ENCODE assay signal across 12 cellular contexts in the genomic region with DNA sequence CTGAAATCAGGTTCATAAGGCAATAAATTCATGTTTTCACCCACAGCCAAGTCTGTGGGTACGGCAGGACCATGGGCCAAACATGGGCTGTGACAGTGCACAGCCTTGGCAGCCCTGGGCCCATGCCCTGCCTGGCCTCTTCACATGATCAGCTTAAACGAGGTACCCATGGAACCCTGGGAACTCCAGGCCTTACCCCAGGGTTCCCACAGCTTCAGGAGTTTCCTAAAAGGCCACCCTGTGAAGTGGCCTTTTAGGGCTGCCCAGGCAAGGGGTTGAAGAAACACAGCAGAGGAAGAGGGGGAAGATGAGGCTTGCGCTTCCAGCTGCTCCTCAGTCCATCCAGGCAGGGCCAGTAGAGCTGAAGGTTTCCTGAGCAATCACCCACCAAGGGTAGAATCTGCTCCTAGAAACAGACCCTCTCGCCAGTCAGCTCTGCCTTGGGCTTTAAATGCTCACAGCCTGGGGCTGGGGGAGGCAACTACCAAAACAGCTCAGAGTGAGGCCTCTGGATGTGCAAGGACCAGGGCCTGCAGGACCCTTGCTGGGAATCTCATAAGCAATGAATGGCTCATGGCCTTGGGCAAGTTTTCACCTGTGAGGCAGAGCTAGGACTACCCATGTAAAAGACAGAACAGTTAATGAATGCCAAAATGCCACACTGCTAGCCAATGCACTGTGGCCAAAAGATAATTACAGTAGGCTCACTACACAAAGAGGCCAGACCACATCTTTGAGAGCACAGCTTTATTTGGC.
DNase-seq lines count a peak whose midpoint lies in the region; ATAC-seq and TF ChIP-seq lines count a peak whose summit lies in the region.
"Had no signal": no experiment of that assay in that cellular context is flagged by ENCODE, and none has a peak within 500 bp of the region (broad histone marks: within the 10 kb centered on the region; RNA-seq: fewer than 3 reads in every experiment).

No MANE protein-coding gene starts in this region.

- H3K79me2 ChIP-seq in Loucy (ENCODE audit: insufficient read depth, low read length) = no peaks in the 10 kb centered on the region

- peak overlapping the region in 4 of 5 experiments; percentile 24 to 71 (median 54) for H3K4me3 Mint-ChIP-seq in brain
- H3K4me3 Mint-ChIP-seq in CD4-positive, alpha-beta T cell = no peak overlapping the region

- no peak overlapping the region for H2AFZ ChIP-seq in Loucy (ENCODE audit: low read length)

- no peaks in the 10 kb centered on the region for H3K9me2 ChIP-seq in Loucy (replicated peaks; ENCODE audit: low read depth, low read length)

- no peaks in the 10 kb centered on the region for H3K36me3 ChIP-seq in Loucy (ENCODE audit: insufficient read depth, low read length)
- H3K36me3 ChIP-seq in stomach smooth muscle (ENCODE audit: control insufficient read depth in 2 of 2, insufficient read depth in 2 of 2, low read length in 2 of 2) = no peaks in the 10 kb centered on the region
- H3K36me3 ChIP-seq: brain microvascular endothelial cell had no signal

- ATAC-seq in left lobe of liver = no peak
- no peak for ATAC-seq in GM18505 (IDR thresholded peaks at IDR 0.05; ENCODE audit: unreplicated experiment)
- no peak for ATAC-seq in CD4-positive, alpha-beta T cell (ENCODE audit: poor library complexity)

- intact Hi-C loops in CD4-positive, alpha-beta T cell (cut with DNase I, micrococcal nuclease) = no loop called here

- POLR2A ChIA-PET in CD4-positive, alpha-beta T cell (lab: Charles Lee) = no interaction called here

- no peaks in the 10 kb centered on the region for H4K20me1 ChIP-seq in Loucy (ENCODE audit: insufficient read depth, low read length, poor library complexity, severe bottlenecking)

- no peaks in the 10 kb centered on the region for H3K36me3 Mint-ChIP-seq in brain
- no peaks in the 10 kb centered on the region for H3K36me3 Mint-ChIP-seq in CD4-positive, alpha-beta T cell (ENCODE audit: low read depth)

- H3F3A ChIP-seq in Loucy (ENCODE audit: low read depth) = no peaks in the 10 kb centered on the region

- H3K4me3 ChIP-seq in Loucy (ENCODE audit: low read length, poor library complexity, severe bottlenecking) = no peak overlapping the region
- H3K4me3 ChIP-seq in stomach smooth muscle (ENCODE audit: low read length in 2 of 2) = no peak overlapping the region

- peak overlapping the region; percentile 96 to 100 (median 99) for H3K27ac Mint-ChIP-seq in brain
- H3K27ac Mint-ChIP-seq in CD4-positive, alpha-beta T cell = no peak overlapping the region

- H3K27me3 ChIP-seq in Loucy (ENCODE audit: insufficient read depth, low read length, poor library complexity, severe bottlenecking) = no peaks in the 10 kb centered on the region
- no peaks in the 10 kb centered on the region for H3K27me3 ChIP-seq in stomach smooth muscle (ENCODE audit: control insufficient read depth in 1 of 2, insufficient read depth in 2 of 2, low read length in 2 of 2)
- no peaks in the 10 kb centered on the region for H3K27me3 ChIP-seq in CD4-positive, alpha-beta T cell (ENCODE audit: control insufficient read depth, insufficient read depth, low read length)
- H3K27me3 ChIP-seq: brain microvascular endothelial cell had no signal

- H3K27me3 Mint-ChIP-seq in brain = no peaks in the 10 kb centered on the region
- H3K27me3 Mint-ChIP-seq in CD4-positive, alpha-beta T cell = no peaks in the 10 kb centered on the region

- H3K9ac ChIP-seq in Loucy (ENCODE audit: low read depth, low read length, poor library complexity, severe bottlenecking) = peak overlapping the region; percentile 55
- no peak overlapping the region for H3K9ac ChIP-seq in stomach smooth muscle (ENCODE audit: low read length in 2 of 2)

- H3K9me3 ChIP-seq in Loucy (ENCODE audit: insufficient read depth, low read depth, low read length) (no peaks in the 10 kb centered on the region), stomach smooth muscle (ENCODE audit: control insufficient read depth in 2 of 2, low read length in 2 of 2) (no peaks in the 10 kb centered on the region)
- H3K9me3 ChIP-seq in CD4-positive, alpha-beta T cell (ENCODE audit: control insufficient read depth, low read length) = no peaks in the 10 kb centered on the region

- H3K4me2 ChIP-seq in Loucy (ENCODE audit: low read depth, low read length, poor library complexity, severe bottlenecking) = peak overlapping the region; percentile 62

- CTCF ChIA-PET in CD4-positive, alpha-beta T cell (lab: Charles Lee) = no interaction called here

- H3K9me3 Mint-ChIP-seq in brain = no peaks in the 10 kb centered on the region
- no peaks in the 10 kb centered on the region for H3K9me3 Mint-ChIP-seq in CD4-positive, alpha-beta T cell

- H3K27ac ChIP-seq in stomach smooth muscle (ENCODE audit: low read length) = peak overlapping the region; percentile 70
- no peak overlapping the region for H3K27ac ChIP-seq in CD4-positive, alpha-beta T cell (ENCODE audit: low read depth, low read length)
- H3K27ac ChIP-seq: brain microvascular endothelial cell had no signal

- H3K4me1 ChIP-seq in Loucy (ENCODE audit: insufficient read depth, low read length, poor library complexity, severe bottlenecking) = peaks cover 21% of the 10 kb centered on the region
- peaks cover 49% of the 10 kb centered on the region for H3K4me1 ChIP-seq in stomach smooth muscle (ENCODE audit: control insufficient read depth, insufficient read depth, low read length)

- H3K4me1 Mint-ChIP-seq in brain = peaks cover 82% of the 10 kb centered on the region
- H3K4me1 Mint-ChIP-seq in CD4-positive, alpha-beta T cell (ENCODE audit: low read depth) = peaks cover 19% of the 10 kb centered on the region

- peak; percentile 41 for DNase-seq in left lobe of liver (ENCODE audit: low spot score)
- DNase-seq in CD4-positive, alpha-beta T cell = no peak
- no peak for DNase-seq in T-helper 1 cell
- DNase-seq in A172 (ENCODE audit: low spot score) = no peak
- DNase-seq: activated CD8-positive, alpha-beta memory T cell treated with anti-CD3 and anti-CD28 coated beads, Interleukin-2, amount 50 U/mL, for 4 hours; brain microvascular endothelial cell; Calu3; NCI-H1105 had no signal

- TF ChIP-seq CTCF in Loucy (conservative IDR thresholded peaks at IDR 0.05; ENCODE audit: low read length) (no peak), brain (conservative IDR thresholded peaks at IDR 0.05) (no peak)
- no peak for TF ChIP-seq CTCF in CD4-positive, alpha-beta T cell (IDR thresholded peaks at IDR 0.05)

- TF ChIP-seq POLR2A in GM18505 (IDR thresholded peaks at IDR 0.05; ENCODE audit: borderline replicate concordance, extremely low read depth, insufficient read depth, insufficient read length) = no peak
